8 cellular contexts compared by ENCODE assay signal in the genomic region with DNA sequence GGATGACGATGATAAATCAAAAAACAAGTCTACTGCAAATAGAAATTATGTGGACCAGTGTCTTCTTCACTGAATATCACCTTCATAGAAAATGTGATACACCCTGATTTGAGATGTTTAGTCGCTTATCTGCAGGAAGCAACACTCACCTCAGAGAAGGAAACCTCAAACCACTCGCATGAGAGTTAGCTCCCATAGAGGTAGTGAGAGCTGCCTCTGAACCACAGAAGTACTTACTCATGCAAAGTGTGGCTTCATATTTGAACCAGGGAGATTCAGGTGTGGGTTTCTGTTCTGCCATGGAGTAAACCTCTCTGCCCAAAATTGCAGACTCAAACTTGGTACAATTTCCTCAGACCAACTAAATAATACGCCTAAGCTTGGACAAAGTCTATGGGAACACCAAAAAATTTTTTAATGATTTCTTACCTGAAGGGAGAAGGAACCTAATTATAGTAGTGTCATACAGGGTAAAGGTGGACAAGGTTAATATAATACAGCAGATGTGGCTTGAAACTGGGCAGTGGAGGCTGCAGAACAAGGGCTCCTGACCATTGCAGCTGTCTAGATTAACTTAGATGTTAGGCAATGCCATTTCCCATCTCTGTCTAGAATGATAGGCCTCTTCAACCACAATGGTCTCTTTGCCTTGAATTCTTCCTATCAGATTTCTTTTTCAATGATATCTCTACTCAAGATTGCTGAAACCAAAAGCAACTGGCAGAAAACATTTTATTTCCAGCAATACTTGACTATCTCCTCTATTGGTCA. TPM values are rescaled to one million over a fixed set of nuclear protein-coding genes. Genes with fewer than 3 reads are reported as not detected.
DNase-seq lines count a peak whose midpoint lies in the region; ATAC-seq and TF ChIP-seq lines count a peak whose summit lies in the region.

No MANE protein-coding gene starts in this region.

- no peak overlapping the region for H2BK120ac ChIP-seq in mesenchymal stem cell (ENCODE audit: low read depth, low read length)

- H2AFZ ChIP-seq in OCI-LY7 (ENCODE audit: low read length): peak overlapping the region; percentile 75; the same call in 1 of the 2 replicates
- no peak overlapping the region for H2AFZ ChIP-seq in mesenchymal stem cell (ENCODE audit: low read depth, low read length)

- H3K9me3 ChIP-seq in OCI-LY7 (ENCODE audit: low read length): peaks cover 6% of the 10 kb centered on the region; the same call in 1 of the 2 replicates
- H3K9me3 ChIP-seq in mesenchymal stem cell (ENCODE audit: control insufficient read depth, low read length): no peaks in the 10 kb centered on the region

- H3K36me3 ChIP-seq in OCI-LY7 (ENCODE audit: insufficient read depth, low read length) (no peaks in the 10 kb centered on the region; the same call in 1 of the 2 replicates), mesenchymal stem cell (ENCODE audit: control insufficient read depth in 1 of 2, insufficient read depth in 2 of 2, low read depth in 1 of 2, low read length in 2 of 2) (no peaks in the 10 kb centered on the region)

- no peak overlapping the region for H2AK5ac ChIP-seq in mesenchymal stem cell (ENCODE audit: low read length, severe bottlenecking)

- DNase-seq in OCI-LY7 (ENCODE audit: low spot score): peak; percentile 94
- peak; percentile 64 to 67 for DNase-seq in activated naive CD4-positive, alpha-beta T cell treated with anti-CD3 and anti-CD28 coated beads, Interleukin-2, amount 50 U/mL, for 72 hours (ENCODE audit: low spot score in 2 of 2)
- peak; percentile 28 for DNase-seq in stimulated activated CD8-positive, alpha-beta memory T cell treated with anti-CD3 and anti-CD28 coated beads, Interleukin-15, amount 100 ng/mL, for 1 hour (ENCODE audit: low read depth)
- no peak for DNase-seq in mesenchymal stem cell
- no peak for DNase-seq in omental fat pad (ENCODE audit: low spot score)
- DNase-seq in islet precursor cell: no peak

- H3K4me3 ChIP-seq in OCI-LY7 (ENCODE audit: low read depth, low read length, poor library complexity, severe bottlenecking) (peak overlapping the region; percentile 52), mesenchymal stem cell (ENCODE audit: insufficient read depth in 1 of 2, low read depth in 1 of 2, low read length in 2 of 2) (no peak overlapping the region)

- no peak overlapping the region for H2BK15ac ChIP-seq in mesenchymal stem cell (ENCODE audit: low read depth, poor library complexity, severe bottlenecking)

- H3K18ac ChIP-seq in mesenchymal stem cell (ENCODE audit: low read depth in 1 of 2, low read length in 2 of 2): no peak overlapping the region

- H3K79me1 ChIP-seq in mesenchymal stem cell (replicated peaks; ENCODE audit: low read length, poor library complexity, severe bottlenecking): no peaks in the 10 kb centered on the region

- H3K4ac ChIP-seq in mesenchymal stem cell (ENCODE audit: low read depth in 1 of 2, low read length in 2 of 2): no peak overlapping the region

- H2BK5ac ChIP-seq in mesenchymal stem cell (ENCODE audit: low read depth, low read length, poor library complexity, severe bottlenecking): no peak overlapping the region

- CTCF ChIA-PET in OCI-LY7 (lab: Charles Lee; ENCODE audit: unreplicated experiment): interaction anchor here (1.0 to 1.1 kb wide), 2 partner anchors 11 to 30 kb away, joined by 3 to 4 read pairs; no protein-coding TSS in a partner anchor

- H3K27ac ChIP-seq in OCI-LY7 (ENCODE audit: low read depth, low read length, poor library complexity, severe bottlenecking) (peak overlapping the region; percentile 83), mesenchymal stem cell (ENCODE audit: low read length, poor library complexity, severe bottlenecking) (no peak overlapping the region)

- ATAC-seq in GM18519 (IDR thresholded peaks at IDR 0.05; ENCODE audit: low FRiP score, unreplicated experiment) (peak; percentile 97), HG02852 (IDR thresholded peaks at IDR 0.05; ENCODE audit: unreplicated experiment) (peak; percentile 98), omental fat pad (ENCODE audit: low FRiP score) (no peak)
- peak; percentile 99 to 100 for ATAC-seq in activated naive CD4-positive, alpha-beta T cell treated with anti-CD3 and anti-CD28 coated beads, Interleukin-2, amount 50 U/mL, for 72 hours

- H3K79me2 ChIP-seq in OCI-LY7 (ENCODE audit: insufficient read depth, low read depth, low read length): no peaks in the 10 kb centered on the region

- WGBS in mesenchymal stem cell: 93% methylated on average over 3 of the region's 4 CpGs

- peaks cover 7 to 12% of the 10 kb centered on the region in 2 donors for H3K36me3 Mint-ChIP-seq in activated naive CD4-positive, alpha-beta T cell treated with anti-CD3 and anti-CD28 coated beads, Interleukin-2, amount 50 U/mL, for 72 hours

- H3K4me2 ChIP-seq in OCI-LY7 (ENCODE audit: low read length): peak overlapping the region; percentile 81
- no peak overlapping the region for H3K4me2 ChIP-seq in mesenchymal stem cell (ENCODE audit: low read length, poor library complexity, severe bottlenecking)

- H4K20me1 ChIP-seq in OCI-LY7 (ENCODE audit: insufficient read depth, low read length): no peaks in the 10 kb centered on the region

- BruUV-seq in OCI-LY7 (replicated peaks; lab: Mats Ljungman, UMichigan): no TSS peak

- no peak overlapping the region for H4K8ac ChIP-seq in mesenchymal stem cell (ENCODE audit: low read length)

- H4K91ac ChIP-seq in mesenchymal stem cell (ENCODE audit: low read length): no peak overlapping the region

- no peaks in the 10 kb centered on the region for H3K9me3 Mint-ChIP-seq in activated naive CD4-positive, alpha-beta T cell treated with anti-CD3 and anti-CD28 coated beads, Interleukin-2, amount 50 U/mL, for 72 hours

- no peaks in the 10 kb centered on the region for H3K27me3 ChIP-seq in mesenchymal stem cell (ENCODE audit: control insufficient read depth in 1 of 2, insufficient read depth in 1 of 2, low read length in 2 of 2)

- POLR2A ChIA-PET in OCI-LY7 (lab: Charles Lee): interaction anchor here (0.5 to 3.3 kb wide), 12 partner anchors 8 to 418 kb away, joined by 3 to 19 read pairs (median 3); no protein-coding TSS in a partner anchor

- H3K23ac ChIP-seq in mesenchymal stem cell (ENCODE audit: low read length in 2 of 2): no peak overlapping the region

- no peaks in the 10 kb centered on the region for H3K9me2 ChIP-seq in OCI-LY7 (ENCODE audit: insufficient read depth, low read length)

- TF ChIP-seq CTCF in OCI-LY7 (conservative IDR thresholded peaks at IDR 0.05; ENCODE audit: low read length) (no peak), omental fat pad (IDR thresholded peaks at IDR 0.05) (no peak)

- H3K4me1 ChIP-seq in OCI-LY7 (ENCODE audit: insufficient read depth, low read length, poor library complexity, severe bottlenecking) (peaks cover 50% of the 10 kb centered on the region), mesenchymal stem cell (ENCODE audit: control insufficient read depth, insufficient read depth, low read depth, low read length) (no peaks in the 10 kb centered on the region)

- H3K9ac ChIP-seq in mesenchymal stem cell (ENCODE audit: low read length): no peak overlapping the region

- no peak overlapping the region for H3K14ac ChIP-seq in mesenchymal stem cell (ENCODE audit: low read length in 2 of 2)

- no peak overlapping the region for H3K27ac Mint-ChIP-seq in activated naive CD4-positive, alpha-beta T cell treated with anti-CD3 and anti-CD28 coated beads, Interleukin-2, amount 50 U/mL, for 72 hours

- intact Hi-C loops in OCI-LY7 (cut with micrococcal nuclease; ENCODE audit: unreplicated experiment): loop anchor here (1.0 to 5.0 kb wide), 7 partner anchors 17 to 525 kb away; a partner anchor contains a TSS

- no peak overlapping the region for H2BK12ac ChIP-seq in mesenchymal stem cell (ENCODE audit: low read length in 2 of 2)

RNA-seq across cellular contexts. Expression of a gene that starts 29.6 kb away (rescaled TPM):
- 4.4 and 9.0 TPM in 2 replicates for total RNA-seq in OCI-LY7 (2014; rRNA removed; shearing (Covaris generic))
- total RNA-seq in OCI-LY7 (2022): 7.2 and 7.3 TPM in 2 replicates
- 1 to 10 TPM; 1.6 to 1.7 TPM for total RNA-seq in activated naive CD4-positive, alpha-beta T cell treated with anti-CD3 and anti-CD28 coated beads, Interleukin-2, amount 50 U/mL, for 72 hours
- polyA plus RNA-seq in mesenchymal stem cell (2013, experiment 1 of 2): 2.8 TPM
- 3.0 TPM for polyA plus RNA-seq in mesenchymal stem cell (2013, experiment 2 of 2)
- 10 to 100 TPM in 3 of 4 donors, 1 to 10 TPM in 1; 6.7 to 30.6 (median 13.0) TPM for total RNA-seq in omental fat pad

Comparison
In these comparisons a context has a peak if more than half of its experiments do, and no peak if none do; other contexts are left out.
1. DNase-seq: peak in OCI-LY7 (single experiment), activated naive CD4-positive, alpha-beta T cell treated with anti-CD3 and anti-CD28 coated beads, Interleukin-2, amount 50 U/mL, for 72 hours (2 of 2) and stimulated activated CD8-positive, alpha-beta memory T cell treated with anti-CD3 and anti-CD28 coated beads, Interleukin-15, amount 100 ng/mL, for 1 hour (single experiment); none in mesenchymal stem cell (single experiment), omental fat pad (single experiment) and islet precursor cell (single experiment).